ENCODE assay signal across 1 cellular context in the genomic region with DNA sequence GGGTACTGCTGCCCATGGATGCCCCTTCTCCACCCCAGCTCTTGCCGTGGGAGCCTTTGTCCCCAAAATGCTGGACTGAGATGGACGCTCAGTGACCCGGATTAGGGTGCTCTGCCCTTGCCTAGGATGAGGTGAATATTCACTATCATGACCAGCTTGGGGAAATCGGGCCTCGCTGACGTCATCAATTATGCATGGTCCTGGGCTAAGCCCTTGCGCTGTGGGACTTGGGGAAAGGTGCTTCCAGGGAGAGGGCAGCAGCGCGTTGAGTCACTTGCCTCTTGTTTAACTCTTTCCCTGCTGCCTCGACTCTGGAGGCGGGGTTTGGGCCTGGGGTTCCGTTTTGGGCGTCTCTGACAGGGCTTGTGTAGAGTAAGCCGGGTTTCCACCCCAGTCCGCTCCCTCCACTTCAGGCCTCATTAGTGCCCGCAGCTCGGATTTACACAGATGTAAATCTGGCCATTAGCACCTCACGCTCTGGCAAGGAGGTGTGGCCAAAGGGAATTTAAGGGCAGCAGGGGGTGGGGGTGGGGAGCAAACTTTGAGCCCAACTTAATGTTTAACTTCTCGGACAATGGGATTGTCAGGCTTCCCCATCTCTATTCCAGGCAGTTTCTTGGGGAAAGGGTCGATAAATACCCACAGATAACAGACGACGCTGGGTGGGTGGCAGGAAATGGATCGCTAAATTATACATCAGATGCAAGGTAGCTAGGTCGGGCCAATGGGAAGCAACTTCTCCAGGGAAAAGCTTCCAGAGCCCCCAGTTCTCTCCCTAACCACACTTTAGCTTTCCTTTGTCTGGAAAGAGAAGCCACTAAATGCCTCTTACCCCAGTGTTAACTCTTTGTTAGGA.
TF ChIP-seq lines count a peak whose summit lies in the region.

No MANE protein-coding gene starts in this region.

TF ChIP-seq in HepG2, 621 proteins besides CTCF, POLR2A, EP300 and RAD21 (continued from another document and continues in another):
- TF ChIP-seq, protein P1, sequence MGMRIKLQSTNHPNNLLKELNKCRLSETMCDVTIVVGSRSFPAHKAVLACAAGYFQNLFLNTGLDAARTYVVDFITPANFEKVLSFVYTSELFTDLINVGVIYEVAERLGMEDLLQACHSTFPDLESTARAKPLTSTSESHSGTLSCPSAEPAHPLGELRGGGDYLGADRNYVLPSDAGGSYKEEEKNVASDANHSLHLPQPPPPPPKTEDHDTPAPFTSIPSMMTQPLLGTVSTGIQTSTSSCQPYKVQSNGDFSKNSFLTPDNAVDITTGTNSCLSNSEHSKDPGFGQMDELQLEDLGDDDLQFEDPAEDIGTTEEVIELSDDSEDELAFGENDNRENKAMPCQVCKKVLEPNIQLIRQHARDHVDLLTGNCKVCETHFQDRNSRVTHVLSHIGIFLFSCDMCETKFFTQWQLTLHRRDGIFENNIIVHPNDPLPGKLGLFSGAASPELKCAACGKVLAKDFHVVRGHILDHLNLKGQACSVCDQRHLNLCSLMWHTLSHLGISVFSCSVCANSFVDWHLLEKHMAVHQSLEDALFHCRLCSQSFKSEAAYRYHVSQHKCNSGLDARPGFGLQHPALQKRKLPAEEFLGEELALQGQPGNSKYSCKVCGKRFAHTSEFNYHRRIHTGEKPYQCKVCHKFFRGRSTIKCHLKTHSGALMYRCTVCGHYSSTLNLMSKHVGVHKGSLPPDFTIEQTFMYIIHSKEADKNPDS (CRISPR knock-in tag; IDR thresholded peaks at IDR 0.05): no peak
- TF ChIP-seq NRL (CRISPR knock-in tag; IDR thresholded peaks at IDR 0.05; ENCODE audit: borderline replicate concordance) (no peak), ZFY (CRISPR knock-in tag; IDR thresholded peaks at IDR 0.05) (peak; percentile 31), ZNF644 (CRISPR knock-in tag; IDR thresholded peaks at IDR 0.05; ENCODE audit: low read depth) (peak; percentile 33; the same call in 1 of the 2 replicates), ZNF260 (CRISPR knock-in tag; IDR thresholded peaks at IDR 0.05; ENCODE audit: borderline replicate concordance, low read depth) (no peak), NCOA5 (CRISPR knock-in tag; IDR thresholded peaks at IDR 0.05) (no peak), RARG (CRISPR knock-in tag; IDR thresholded peaks at IDR 0.05; ENCODE audit: low read depth) (no peak), DNMT3B (CRISPR knock-in tag; conservative IDR thresholded peaks at IDR 0.05) (0 out of 2 replicates have a peak, but pooled peaks have one; percentile 65), ZNF354B (CRISPR knock-in tag; IDR thresholded peaks at IDR 0.05) (no peak), SP1 (IDR thresholded peaks at IDR 0.05) (no peak), SP1 (CRISPR knock-in tag; IDR thresholded peaks at IDR 0.05) (peak; percentile 45), SCMH1 (CRISPR knock-in tag; IDR thresholded peaks at IDR 0.05; ENCODE audit: borderline replicate concordance) (no peak), ZNF10 (CRISPR knock-in tag; IDR thresholded peaks at IDR 0.05; ENCODE audit: borderline replicate concordance, low read depth) (no peak), ZNF616 (CRISPR knock-in tag; IDR thresholded peaks at IDR 0.05; ENCODE audit: low read depth) (no peak), THAP11 (CRISPR knock-in tag; IDR thresholded peaks at IDR 0.05) (no peak; the same call in 1 of the 2 replicates), PTBP1 (IDR thresholded peaks at IDR 0.05; ENCODE audit: low read depth, low read length, poor library complexity, severe bottlenecking) (no peak), KAT7 (CRISPR knock-in tag; IDR thresholded peaks at IDR 0.05; ENCODE audit: borderline replicate concordance) (no peak), FOSL1 (CRISPR knock-in tag; IDR thresholded peaks at IDR 0.05; ENCODE audit: borderline replicate concordance) (peak; percentile 53; the same call in 1 of the 2 replicates), ZNF672 (CRISPR knock-in tag; IDR thresholded peaks at IDR 0.05) (no peak), ZNF615 (CRISPR knock-in tag; IDR thresholded peaks at IDR 0.05; ENCODE audit: borderline replicate concordance) (no peak), HMG20A (CRISPR knock-in tag; IDR thresholded peaks at IDR 0.05; ENCODE audit: borderline replicate concordance) (0 out of 2 replicates have a peak, but pooled peaks have one; percentile 23), DR1 (CRISPR knock-in tag; IDR thresholded peaks at IDR 0.05) (peak; percentile 75; the same call in 1 of the 2 replicates), NR2F2 (IDR thresholded peaks at IDR 0.05; ENCODE audit: borderline replicate concordance, low read depth) (0 out of 2 replicates have a peak, but pooled peaks have one; percentile 56), CC2D1A (CRISPR knock-in tag; IDR thresholded peaks at IDR 0.05) (no peak), TBX2 (CRISPR knock-in tag; IDR thresholded peaks at IDR 0.05; ENCODE audit: borderline replicate concordance) (peak; percentile 97), ZNF724P (CRISPR knock-in tag; IDR thresholded peaks at IDR 0.05; ENCODE audit: borderline replicate concordance) (no peak)
- TF ChIP-seq, protein P2, sequence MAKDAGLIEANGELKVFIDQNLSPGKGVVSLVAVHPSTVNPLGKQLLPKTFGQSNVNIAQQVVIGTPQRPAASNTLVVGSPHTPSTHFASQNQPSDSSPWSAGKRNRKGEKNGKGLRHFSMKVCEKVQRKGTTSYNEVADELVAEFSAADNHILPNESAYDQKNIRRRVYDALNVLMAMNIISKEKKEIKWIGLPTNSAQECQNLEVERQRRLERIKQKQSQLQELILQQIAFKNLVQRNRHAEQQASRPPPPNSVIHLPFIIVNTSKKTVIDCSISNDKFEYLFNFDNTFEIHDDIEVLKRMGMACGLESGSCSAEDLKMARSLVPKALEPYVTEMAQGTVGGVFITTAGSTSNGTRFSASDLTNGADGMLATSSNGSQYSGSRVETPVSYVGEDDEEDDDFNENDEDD (CRISPR knock-in tag; IDR thresholded peaks at IDR 0.05; ENCODE audit: borderline replicate concordance): no peak
- TF ChIP-seq, protein P3, sequence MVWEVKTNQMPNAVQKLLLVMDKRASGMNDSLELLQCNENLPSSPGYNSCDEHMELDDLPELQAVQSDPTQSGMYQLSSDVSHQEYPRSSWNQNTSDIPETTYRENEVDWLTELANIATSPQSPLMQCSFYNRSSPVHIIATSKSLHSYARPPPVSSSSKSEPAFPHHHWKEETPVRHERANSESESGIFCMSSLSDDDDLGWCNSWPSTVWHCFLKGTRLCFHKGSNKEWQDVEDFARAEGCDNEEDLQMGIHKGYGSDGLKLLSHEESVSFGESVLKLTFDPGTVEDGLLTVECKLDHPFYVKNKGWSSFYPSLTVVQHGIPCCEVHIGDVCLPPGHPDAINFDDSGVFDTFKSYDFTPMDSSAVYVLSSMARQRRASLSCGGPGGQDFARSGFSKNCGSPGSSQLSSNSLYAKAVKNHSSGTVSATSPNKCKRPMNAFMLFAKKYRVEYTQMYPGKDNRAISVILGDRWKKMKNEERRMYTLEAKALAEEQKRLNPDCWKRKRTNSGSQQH (CRISPR knock-in tag; IDR thresholded peaks at IDR 0.05; ENCODE audit: low read depth): no peak
- TF ChIP-seq, protein P4, sequence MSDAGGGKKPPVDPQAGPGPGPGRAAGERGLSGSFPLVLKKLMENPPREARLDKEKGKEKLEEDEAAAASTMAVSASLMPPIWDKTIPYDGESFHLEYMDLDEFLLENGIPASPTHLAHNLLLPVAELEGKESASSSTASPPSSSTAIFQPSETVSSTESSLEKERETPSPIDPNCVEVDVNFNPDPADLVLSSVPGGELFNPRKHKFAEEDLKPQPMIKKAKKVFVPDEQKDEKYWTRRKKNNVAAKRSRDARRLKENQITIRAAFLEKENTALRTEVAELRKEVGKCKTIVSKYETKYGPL (CRISPR knock-in tag; IDR thresholded peaks at IDR 0.05): no peak
- TF ChIP-seq, protein P5, sequence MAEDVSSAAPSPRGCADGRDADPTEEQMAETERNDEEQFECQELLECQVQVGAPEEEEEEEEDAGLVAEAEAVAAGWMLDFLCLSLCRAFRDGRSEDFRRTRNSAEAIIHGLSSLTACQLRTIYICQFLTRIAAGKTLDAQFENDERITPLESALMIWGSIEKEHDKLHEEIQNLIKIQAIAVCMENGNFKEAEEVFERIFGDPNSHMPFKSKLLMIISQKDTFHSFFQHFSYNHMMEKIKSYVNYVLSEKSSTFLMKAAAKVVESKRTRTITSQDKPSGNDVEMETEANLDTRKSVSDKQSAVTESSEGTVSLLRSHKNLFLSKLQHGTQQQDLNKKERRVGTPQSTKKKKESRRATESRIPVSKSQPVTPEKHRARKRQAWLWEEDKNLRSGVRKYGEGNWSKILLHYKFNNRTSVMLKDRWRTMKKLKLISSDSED (CRISPR knock-in tag; IDR thresholded peaks at IDR 0.05): no peak
- TF ChIP-seq, protein P6, sequence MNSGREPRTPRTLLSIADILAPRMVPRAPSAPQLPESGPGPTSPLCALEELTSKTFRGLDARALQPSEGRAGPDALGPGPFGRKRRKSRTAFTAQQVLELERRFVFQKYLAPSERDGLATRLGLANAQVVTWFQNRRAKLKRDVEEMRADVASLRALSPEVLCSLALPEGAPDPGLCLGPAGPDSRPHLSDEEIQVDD (CRISPR knock-in tag; IDR thresholded peaks at IDR 0.05; ENCODE audit: borderline replicate concordance): no peak
- TF ChIP-seq, protein P7, sequence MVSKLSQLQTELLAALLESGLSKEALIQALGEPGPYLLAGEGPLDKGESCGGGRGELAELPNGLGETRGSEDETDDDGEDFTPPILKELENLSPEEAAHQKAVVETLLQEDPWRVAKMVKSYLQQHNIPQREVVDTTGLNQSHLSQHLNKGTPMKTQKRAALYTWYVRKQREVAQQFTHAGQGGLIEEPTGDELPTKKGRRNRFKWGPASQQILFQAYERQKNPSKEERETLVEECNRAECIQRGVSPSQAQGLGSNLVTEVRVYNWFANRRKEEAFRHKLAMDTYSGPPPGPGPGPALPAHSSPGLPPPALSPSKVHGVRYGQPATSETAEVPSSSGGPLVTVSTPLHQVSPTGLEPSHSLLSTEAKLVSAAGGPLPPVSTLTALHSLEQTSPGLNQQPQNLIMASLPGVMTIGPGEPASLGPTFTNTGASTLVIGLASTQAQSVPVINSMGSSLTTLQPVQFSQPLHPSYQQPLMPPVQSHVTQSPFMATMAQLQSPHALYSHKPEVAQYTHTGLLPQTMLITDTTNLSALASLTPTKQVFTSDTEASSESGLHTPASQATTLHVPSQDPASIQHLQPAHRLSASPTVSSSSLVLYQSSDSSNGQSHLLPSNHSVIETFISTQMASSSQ (IDR thresholded peaks at IDR 0.05; ENCODE audit: low read depth): peak; percentile 96
- TF ChIP-seq, protein P7 (CRISPR knock-in tag; IDR thresholded peaks at IDR 0.05; ENCODE audit: borderline replicate concordance): peak; percentile 96
- TF ChIP-seq, protein P8, sequence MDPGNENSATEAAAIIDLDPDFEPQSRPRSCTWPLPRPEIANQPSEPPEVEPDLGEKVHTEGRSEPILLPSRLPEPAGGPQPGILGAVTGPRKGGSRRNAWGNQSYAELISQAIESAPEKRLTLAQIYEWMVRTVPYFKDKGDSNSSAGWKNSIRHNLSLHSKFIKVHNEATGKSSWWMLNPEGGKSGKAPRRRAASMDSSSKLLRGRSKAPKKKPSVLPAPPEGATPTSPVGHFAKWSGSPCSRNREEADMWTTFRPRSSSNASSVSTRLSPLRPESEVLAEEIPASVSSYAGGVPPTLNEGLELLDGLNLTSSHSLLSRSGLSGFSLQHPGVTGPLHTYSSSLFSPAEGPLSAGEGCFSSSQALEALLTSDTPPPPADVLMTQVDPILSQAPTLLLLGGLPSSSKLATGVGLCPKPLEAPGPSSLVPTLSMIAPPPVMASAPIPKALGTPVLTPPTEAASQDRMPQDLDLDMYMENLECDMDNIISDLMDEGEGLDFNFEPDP (CRISPR knock-in tag; conservative IDR thresholded peaks at IDR 0.05): 0 out of 2 replicates have a peak, but pooled peaks have one; percentile 60
- TF ChIP-seq, protein P9, sequence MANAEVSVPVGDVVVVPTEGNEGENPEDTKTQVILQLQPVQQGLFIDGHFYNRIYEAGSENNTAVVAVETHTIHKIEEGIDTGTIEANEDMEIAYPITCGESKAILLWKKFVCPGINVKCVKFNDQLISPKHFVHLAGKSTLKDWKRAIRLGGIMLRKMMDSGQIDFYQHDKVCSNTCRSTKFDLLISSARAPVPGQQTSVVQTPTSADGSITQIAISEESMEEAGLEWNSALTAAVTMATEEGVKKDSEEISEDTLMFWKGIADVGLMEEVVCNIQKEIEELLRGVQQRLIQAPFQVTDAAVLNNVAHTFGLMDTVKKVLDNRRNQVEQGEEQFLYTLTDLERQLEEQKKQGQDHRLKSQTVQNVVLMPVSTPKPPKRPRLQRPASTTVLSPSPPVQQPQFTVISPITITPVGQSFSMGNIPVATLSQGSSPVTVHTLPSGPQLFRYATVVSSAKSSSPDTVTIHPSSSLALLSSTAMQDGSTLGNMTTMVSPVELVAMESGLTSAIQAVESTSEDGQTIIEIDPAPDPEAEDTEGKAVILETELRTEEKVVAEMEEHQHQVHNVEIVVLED (CRISPR knock-in tag; IDR thresholded peaks at IDR 0.05; ENCODE audit: borderline replicate concordance): peak; percentile 60; the same call in 1 of the 2 replicates
- TF ChIP-seq, protein P10, sequence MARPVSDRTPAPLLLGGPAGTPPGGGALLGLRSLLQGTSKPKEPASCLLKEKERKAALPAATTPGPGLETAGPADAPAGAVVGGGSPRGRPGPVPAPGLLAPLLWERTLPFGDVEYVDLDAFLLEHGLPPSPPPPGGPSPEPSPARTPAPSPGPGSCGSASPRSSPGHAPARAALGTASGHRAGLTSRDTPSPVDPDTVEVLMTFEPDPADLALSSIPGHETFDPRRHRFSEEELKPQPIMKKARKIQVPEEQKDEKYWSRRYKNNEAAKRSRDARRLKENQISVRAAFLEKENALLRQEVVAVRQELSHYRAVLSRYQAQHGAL (CRISPR knock-in tag; IDR thresholded peaks at IDR 0.05; ENCODE audit: not compliant biosample characterization): no peak
